ENCODE assay signal across 17 cellular contexts in genomic region chr12:125696044-125696443, GRCh38.
A peak's percentile ranks its signal among the peaks of the same experiment; 100 is the strongest.
DNase-seq lines count a peak whose midpoint lies in the region; ATAC-seq and TF ChIP-seq lines count a peak whose summit lies in the region.
"Had no signal": no experiment of that assay in that cellular context is flagged by ENCODE, and none has a peak within 500 bp of the region (broad histone marks: within the 10 kb centered on the region; RNA-seq: fewer than 3 reads in every experiment).

No MANE protein-coding gene starts in this region.

- H3K27ac Mint-ChIP-seq in activated naive CD8-positive, alpha-beta T cell treated with anti-CD3 and anti-CD28 coated beads for 36 hours = no peak overlapping the region
- H3K27ac Mint-ChIP-seq: B cell; CD4-positive, alpha-beta T cell; H9 had no signal

- H3K4me1 Mint-ChIP-seq in activated naive CD8-positive, alpha-beta T cell treated with anti-CD3 and anti-CD28 coated beads for 36 hours = no peaks in the 10 kb centered on the region
- H3K4me1 Mint-ChIP-seq: B cell had no signal

- no peaks in the 10 kb centered on the region for H3K36me3 Mint-ChIP-seq in activated naive CD8-positive, alpha-beta T cell treated with anti-CD3 and anti-CD28 coated beads for 36 hours

- no peaks in the 10 kb centered on the region for H3K9me3 Mint-ChIP-seq in activated naive CD8-positive, alpha-beta T cell treated with anti-CD3 and anti-CD28 coated beads for 36 hours
- H3K9me3 Mint-ChIP-seq: CD4-positive, alpha-beta T cell; H9 had no signal

- H3K36me3 ChIP-seq in right atrium auricular region (no peaks in the 10 kb centered on the region), lower lobe of right lung (no peaks in the 10 kb centered on the region), adrenal gland (replicated peaks in 1 of 2) (no peaks in the 10 kb centered on the region)

- DNase-seq in right cardiac atrium = no peak
- no peak for DNase-seq in right atrium auricular region (ENCODE audit: low spot score)
- DNase-seq in iPS DF 19.7 (ENCODE audit: low read depth, low spot score) = peak; percentile 35
- no peak for DNase-seq in lower lobe of right lung
- DNase-seq in activated naive CD4-positive, alpha-beta T cell (lab: John Stamatoyannopoulos, UW) = no peak
- DNase-seq in adrenal gland = no peak
- no peak for DNase-seq in activated naive CD8-positive, alpha-beta T cell treated with anti-CD3 and anti-CD28 coated beads for 36 hours
- DNase-seq: ACHN; C1 segment of cervical spinal cord; CD4-positive, alpha-beta T cell; COR-L47; DMS153; DMS79 treated with DMSO at 0.1 percent for 48 hours; EL; GM23248; H9 had no signal

- 42% methylated on average over 2 of the region's 2 CpGs for WGBS in right cardiac atrium
- 60 to 67% (median 61%) methylated on average over 2 of the region's 2 CpGs for WGBS in adrenal gland, 4 donors

- TF ChIP-seq POLR2A in adrenal gland (IDR thresholded peaks at IDR 0.05) = no peak

- H3K9me3 ChIP-seq in right cardiac atrium (ENCODE audit: control insufficient read depth, low read length) (no peaks in the 10 kb centered on the region), right atrium auricular region (no peaks in the 10 kb centered on the region), lower lobe of right lung (no peaks in the 10 kb centered on the region), adrenal gland (replicated peaks in 1 of 3) (no peaks in the 10 kb centered on the region)

- intact Hi-C loops in right cardiac atrium (cut with DNase I) (no loop called here), lower lobe of right lung (cut with DNase I) (no loop called here), adrenal gland (cut with DNase I) (no loop called here)

- H3K4me3 ChIP-seq in right cardiac atrium (ENCODE audit: low read length) (no peak overlapping the region), right atrium auricular region (no peak overlapping the region), lower lobe of right lung (no peak overlapping the region), adrenal gland (no peak overlapping the region)
- H3K4me3 ChIP-seq: GM23248 had no signal

- ATAC-seq in right cardiac atrium (peak; percentile 60 to 63), lower lobe of right lung (peak; percentile 53 to 68)

- H3K4me1 ChIP-seq in right cardiac atrium (ENCODE audit: control insufficient read depth, insufficient read depth, low read length) (no peaks in the 10 kb centered on the region), right atrium auricular region (no peaks in the 10 kb centered on the region), lower lobe of right lung (no peaks in the 10 kb centered on the region), adrenal gland (replicated peaks in 1 of 2) (no peaks in the 10 kb centered on the region)

- H3K27ac ChIP-seq in right cardiac atrium (ENCODE audit: low read length) (no peak overlapping the region), right atrium auricular region (no peak overlapping the region), lower lobe of right lung (peak overlapping the region; percentile 18), adrenal gland (no peak overlapping the region)
- H3K27ac ChIP-seq: GM23248 had no signal

- no peak for TF ChIP-seq CTCF in right atrium auricular region (IDR thresholded peaks at IDR 0.05)
- TF ChIP-seq CTCF in lower lobe of right lung (IDR thresholded peaks at IDR 0.05) = no peak
- no peak for TF ChIP-seq CTCF in adrenal gland (IDR thresholded peaks at IDR 0.05)

- H3K27me3 ChIP-seq in right cardiac atrium (ENCODE audit: control insufficient read depth, insufficient read depth) = no peaks in the 10 kb centered on the region
- H3K27me3 ChIP-seq in right atrium auricular region = no peaks in the 10 kb centered on the region
- no peaks in the 10 kb centered on the region for H3K27me3 ChIP-seq in lower lobe of right lung (ENCODE audit: low read depth)
- no peaks in the 10 kb centered on the region for H3K27me3 ChIP-seq in adrenal gland

- no peak overlapping the region for H3K4me3 Mint-ChIP-seq in activated naive CD8-positive, alpha-beta T cell treated with anti-CD3 and anti-CD28 coated beads for 36 hours
- H3K4me3 Mint-ChIP-seq: B cell; CD4-positive, alpha-beta T cell; H9 had no signal

- peaks cover 3% of the 10 kb centered on the region for H3K27me3 Mint-ChIP-seq in activated naive CD8-positive, alpha-beta T cell treated with anti-CD3 and anti-CD28 coated beads for 36 hours
- H3K27me3 Mint-ChIP-seq: B cell; CD4-positive, alpha-beta T cell had no signal
